8 cellular contexts compared by ENCODE assay signal in the genomic region with DNA sequence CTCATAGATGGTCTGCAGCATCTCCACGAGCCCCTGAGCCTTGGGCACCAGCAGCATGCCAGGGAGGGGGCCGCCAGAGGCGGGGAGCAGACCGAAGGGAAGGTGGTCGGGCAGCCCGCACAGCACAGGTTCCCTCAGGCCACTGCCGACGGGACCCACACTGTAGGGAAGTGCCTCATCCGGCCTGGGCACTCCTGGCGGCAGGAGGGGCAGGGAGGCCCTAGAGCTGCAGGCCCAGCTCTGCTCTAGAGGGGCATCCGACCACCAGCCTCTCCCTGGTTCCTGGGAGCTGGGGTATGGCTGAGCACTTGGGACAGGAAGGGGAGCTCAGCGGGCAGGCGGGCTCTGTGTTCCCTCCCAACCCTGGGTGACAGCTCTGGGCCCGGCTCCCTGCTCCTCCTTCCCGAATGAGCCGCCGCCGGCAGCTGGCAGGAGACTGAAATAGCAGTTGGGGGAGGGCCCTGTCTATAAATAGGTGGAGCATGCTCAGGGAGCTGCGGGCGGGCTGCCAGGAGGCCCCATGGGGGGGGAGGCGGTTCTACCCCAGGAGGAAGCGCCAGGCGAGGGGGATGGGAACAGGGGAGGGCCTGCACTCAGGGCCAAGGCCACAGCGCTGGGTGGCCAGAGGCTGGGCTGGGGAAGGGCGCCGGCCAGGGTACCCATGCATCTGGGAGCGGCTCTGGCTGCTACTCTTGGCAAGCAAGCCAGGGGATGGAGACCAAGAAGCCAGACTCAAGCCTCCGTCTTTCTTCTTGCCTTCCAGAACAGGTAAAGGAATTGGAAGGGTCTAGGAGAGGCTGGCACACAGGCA. TPM values are rescaled to one million over a fixed set of nuclear protein-coding genes. Genes with fewer than 3 reads are reported as not detected.
DNase-seq lines count a peak whose midpoint lies in the region; ATAC-seq and TF ChIP-seq lines count a peak whose summit lies in the region.

No MANE protein-coding gene starts in this region.

- H3K79me2 ChIP-seq in KMS-11 (ENCODE audit: insufficient read depth, low read depth) = peaks cover 62% of the 10 kb centered on the region; the same call in 1 of the 2 replicates

- CTCF ChIA-PET in A673 (lab: Charles Lee) (interaction anchor here (0.6 to 0.8 kb wide), 2 partner anchors 24 to 417 kb away, joined by 3 read pairs; no protein-coding TSS in a partner anchor), Panc1 (lab: Charles Lee) (interaction anchor here (0.5 to 1.4 kb wide), 2 partner anchors 37 to 57 kb away, joined by 3 to 4 read pairs; no protein-coding TSS in a partner anchor)

- peaks cover 38% of the 10 kb centered on the region for H3K4me1 ChIP-seq in A673 (ENCODE audit: insufficient read depth, low read length, poor library complexity, severe bottlenecking)
- peaks cover 50% of the 10 kb centered on the region for H3K4me1 ChIP-seq in KMS-11 (ENCODE audit: low read depth, poor library complexity, severe bottlenecking)
- peaks cover 28% of the 10 kb centered on the region for H3K4me1 ChIP-seq in Panc1 (ENCODE audit: control insufficient read depth, insufficient read depth, low read length)
- peaks cover 28 to 100% (median 77%) of the 10 kb centered on the region in 3 donors for H3K4me1 ChIP-seq in gastroesophageal sphincter
- H3K4me1 ChIP-seq in thoracic aorta (ENCODE audit: control insufficient read depth in 1 of 2, low read depth in 2 of 2) = peaks cover 67 to 98% of the 10 kb centered on the region in 2 donors

- no peaks in the 10 kb centered on the region for H3K9me3 ChIP-seq in A673 (ENCODE audit: low read depth, low read length, poor library complexity, severe bottlenecking)
- H3K9me3 ChIP-seq in Panc1 (ENCODE audit: control insufficient read depth, insufficient read depth, low read depth, low read length) = no peaks in the 10 kb centered on the region
- H3K9me3 ChIP-seq in gastroesophageal sphincter = no peaks in the 10 kb centered on the region
- H3K9me3 ChIP-seq in thoracic aorta = no peaks in the 10 kb centered on the region

- BruUV-seq in A673 (replicated peaks; lab: Mats Ljungman, UMichigan) (no TSS peak), Panc1 (replicated peaks; lab: Mats Ljungman, UMichigan) (no TSS peak)

- H3K4me2 ChIP-seq in KMS-11 = peak overlapping the region; percentile 100

- H4K20me1 ChIP-seq in KMS-11 (ENCODE audit: insufficient read depth) = no peaks in the 10 kb centered on the region

- TF ChIP-seq CTCF in A673 (conservative IDR thresholded peaks at IDR 0.05; ENCODE audit: low read depth, low read length) = no peak
- TF ChIP-seq CTCF in KMS-11 (conservative IDR thresholded peaks at IDR 0.05; ENCODE audit: low read depth, low read length) = no peak
- no peak for TF ChIP-seq CTCF in Panc1 (IDR thresholded peaks at IDR 0.05)
- TF ChIP-seq CTCF in gastroesophageal sphincter (IDR thresholded peaks at IDR 0.05) = peak in 1 of 4 experiments; percentile 24
- no peak for TF ChIP-seq CTCF in thoracic aorta (IDR thresholded peaks at IDR 0.05)

- intact Hi-C loops in A673 (cut with micrococcal nuclease; ENCODE audit: unreplicated experiment) (loop anchor here (1.0 to 10.0 kb wide), 2 partner anchors 45 to 106 kb away; partner anchors contain the start of genes LSM12 and NAGS), Panc1 (cut with micrococcal nuclease; ENCODE audit: unreplicated experiment) (no loop called here)

- H3K27ac ChIP-seq in A673 (ENCODE audit: low read depth, low read length, poor library complexity, severe bottlenecking) = peak overlapping the region; percentile 59
- H3K27ac ChIP-seq in KMS-11 = peak overlapping the region; percentile 38
- 0 out of 2 replicates have a peak overlapping the region, but pooled peaks have one; percentile 23 for H3K27ac ChIP-seq in Panc1 (ENCODE audit: low read length)
- H3K27ac ChIP-seq in gastroesophageal sphincter = peak overlapping the region; percentile 69 to 98 (median 95)
- peak overlapping the region; percentile 81 to 97 for H3K27ac ChIP-seq in thoracic aorta

- H3K9ac ChIP-seq in KMS-11 = peak overlapping the region; percentile 56; the same call in 1 of the 2 replicates

- H3K36me3 ChIP-seq in A673 (ENCODE audit: insufficient read depth, low read length, poor library complexity, severe bottlenecking) (no peaks in the 10 kb centered on the region), KMS-11 (ENCODE audit: insufficient read depth) (no peaks in the 10 kb centered on the region), Panc1 (ENCODE audit: control insufficient read depth, insufficient read depth, low read length) (no peaks in the 10 kb centered on the region), gastroesophageal sphincter (peaks cover 0 to 33% of the 10 kb centered on the region in 2 donors), thoracic aorta (peaks cover 19% of the 10 kb centered on the region)

- TF ChIP-seq POLR2A in gastroesophageal sphincter (IDR thresholded peaks at IDR 0.05) = peak; percentile 21 to 44

- in situ Hi-C loops in Panc1 (cut with HindIII; ENCODE audit: low pct_unique_long_range_greater_than_20kb, low sequenced_read_pairs) = no loop called here

- H3K4me3 ChIP-seq in A673 (ENCODE audit: low read depth, low read length, poor library complexity, severe bottlenecking) = peak overlapping the region; percentile 33
- no peak overlapping the region for H3K4me3 ChIP-seq in KMS-11 (IDR thresholded peaks at IDR 0.05; ENCODE audit: insufficient read depth, low read depth, low read length)
- H3K4me3 ChIP-seq in Panc1 (ENCODE audit: low read depth in 2 of 2, low read length in 2 of 2) = peak overlapping the region; percentile 7 to 25; a peak in 3 of 4 replicates
- H3K4me3 ChIP-seq in gastroesophageal sphincter = peak overlapping the region; percentile 3 to 50
- H3K4me3 ChIP-seq in thoracic aorta = peak overlapping the region; percentile 80

- peak; percentile 61 for ATAC-seq in GM18909 (IDR thresholded peaks at IDR 0.05; ENCODE audit: poor library complexity, unreplicated experiment)
- peak; percentile 85 for ATAC-seq in Panc1
- peak; percentile 88 for ATAC-seq in gastroesophageal sphincter
- peak; percentile 40 for ATAC-seq in thoracic aorta (ENCODE audit: insufficient number of reproducible peaks, low FRiP score, low read depth)

- peak; percentile 91 for DNase-seq in A673 (ENCODE audit: low spot score)
- no peak for DNase-seq in Panc1 (ENCODE audit: low read depth, low spot score)
- DNase-seq in activated naive CD4-positive, alpha-beta T cell treated with Interleukin-2 at 50 U/mL for 16 hours = peak; percentile 34
- peak; percentile 65 to 99 (median 97) for DNase-seq in nucleus accumbens (lab: John Stamatoyannopoulos, UW)
- DNase-seq in thoracic aorta (ENCODE audit: low spot score) = peak; percentile 97

- H3K27me3 ChIP-seq in A673 (replicated peaks; ENCODE audit: insufficient read depth, low read depth, low read length, poor library complexity) (no peaks in the 10 kb centered on the region), KMS-11 (ENCODE audit: insufficient read depth, low read depth) (no peaks in the 10 kb centered on the region), Panc1 (ENCODE audit: control insufficient read depth, insufficient read depth, low read length) (no peaks in the 10 kb centered on the region), gastroesophageal sphincter (no peaks in the 10 kb centered on the region), thoracic aorta (replicated peaks; ENCODE audit: insufficient read depth) (no peaks in the 10 kb centered on the region)

- WGBS in gastroesophageal sphincter (ENCODE audit: low coverage in 1 of 2), 2 donors = 0% methylated on average over 1 to 2 of the region's 28 CpGs

- POLR2A ChIA-PET in A673 (lab: Charles Lee; ENCODE audit: low non-redundant PET) = interaction anchor here (0.6 kb wide), 1 partner anchor 388 kb away, joined by 5 read pairs; no protein-coding TSS in a partner anchor
- POLR2A ChIA-PET in Panc1 (lab: Charles Lee) = interaction anchor here (0.6 kb wide), 1 partner anchor 19 kb away, joined by 5 read pairs; no protein-coding TSS in a partner anchor

- no peak for TF ChIP-seq EP300 in gastroesophageal sphincter (IDR thresholded peaks at IDR 0.05)

- peak overlapping the region; percentile 16; the same call in 1 of the 2 replicates for H2AFZ ChIP-seq in KMS-11 (ENCODE audit: low read depth)

RNA-seq across cellular contexts. Expression of gene HDAC5, which starts 12.4 kb away (rescaled TPM):
- total RNA-seq in A673 (2021) (16.9 and 27.1 TPM in 2 replicates), Panc1 (2021; ENCODE audit: unreplicated experiment) (11.5 TPM), gastroesophageal sphincter (100 to 1,000 TPM in 2 of 4 donors, 10 to 100 TPM in 2; 78.1 to 152 (median 112) TPM), thoracic aorta (100 to 1,000 TPM in 1 of 2 donors, 10 to 100 TPM in 1; 76.9 to 115 TPM)
- 27.9 TPM for polyA plus RNA-seq in Panc1 (2012; ENCODE audit: insufficient read length)

RNA-seq across cellular contexts. Expression of gene HROB, which starts 30.7 kb away (rescaled TPM):
- 13.5 and 14.7 TPM in 2 replicates for total RNA-seq in A673 (2021)
- 7.8 TPM for total RNA-seq in Panc1 (2021; ENCODE audit: unreplicated experiment)
- polyA plus RNA-seq in Panc1 (2012; ENCODE audit: insufficient read length) = 2.7 TPM
- 1 to 10 TPM in 2 of 4 donors, under 1 TPM in 1, not detected in 1; 0.81 to 1.5 (median 1.3) TPM for total RNA-seq in gastroesophageal sphincter
- 1 to 10 TPM in 1 of 2 donors, under 1 TPM in 1; 0.85 to 2.6 TPM for total RNA-seq in thoracic aorta

RNA-seq across cellular contexts. Expression of gene G6PC3, which starts 40.5 kb away (rescaled TPM):
- total RNA-seq in A673 (2021) (47.0 and 57.9 TPM in 2 replicates), Panc1 (2021; ENCODE audit: unreplicated experiment) (42.7 TPM), gastroesophageal sphincter (10 to 100 TPM; 22.1 to 27.5 (median 26.2) TPM), thoracic aorta (10 to 100 TPM; 26.4 to 54.6 TPM)
- 65.1 TPM for polyA plus RNA-seq in Panc1 (2012; ENCODE audit: insufficient read length)

RNA-seq across cellular contexts. Expression of gene LSM12, which starts 44.6 kb away (rescaled TPM):
- total RNA-seq in A673 (2021) = 47.5 and 52.5 TPM in 2 replicates
- total RNA-seq in Panc1 (2021; ENCODE audit: unreplicated experiment) = 73.0 TPM
- polyA plus RNA-seq in Panc1 (2012; ENCODE audit: insufficient read length) = 34.8 TPM
- 10 to 100 TPM; 33.3 to 53.0 (median 41.1) TPM for total RNA-seq in gastroesophageal sphincter
- total RNA-seq in thoracic aorta = 10 to 100 TPM; 24.9 to 30.8 TPM

RNA-seq across cellular contexts. Expression of gene ASB16, which starts 59.5 kb away (rescaled TPM):
- total RNA-seq in A673 (2021) (0.17 TPM in 1 of 2 replicates, not detected in the other), Panc1 (2021; ENCODE audit: unreplicated experiment) (not detected), gastroesophageal sphincter (1 to 10 TPM; 1.8 to 6.9 (median 3.9) TPM), thoracic aorta (1 to 10 TPM; 2.3 to 3.9 TPM)
- 1.5 TPM for polyA plus RNA-seq in Panc1 (2012; ENCODE audit: insufficient read length)

Comparison
In these comparisons a context has a peak if more than half of its experiments do, and no peak if none do; other contexts are left out.
1. H3K27ac ChIP-seq: peak in every context shown above with its lines; median percentile 95 in gastroesophageal sphincter; 89 in thoracic aorta; 59 in A673; 38 in KMS-11; 23 in Panc1.